ENCODE assay signal across 7 cellular contexts in genomic region chr2:160109939-160110673, GRCh38. TPM values are rescaled to one million over a fixed set of nuclear protein-coding genes. Genes with fewer than 3 reads are reported as not detected.
A peak's percentile ranks its signal among the peaks of the same experiment; 100 is the strongest.
DNase-seq lines count a peak whose midpoint lies in the region; ATAC-seq and TF ChIP-seq lines count a peak whose summit lies in the region.

No MANE protein-coding gene starts in this region.

- H3K27ac ChIP-seq in SJCRH30: no peak overlapping the region
- H3K27ac ChIP-seq in heart right ventricle: no peak overlapping the region

- DNase-seq in GM06990 (ENCODE audit: extremely low read depth, insufficient read length) (peak; percentile 20), H4 (ENCODE audit: low spot score) (peak; percentile 74), LoVo (ENCODE audit: low spot score) (peak; percentile 70), SJCRH30 (peak; percentile 73 to 90), adipocyte (ENCODE audit: low read depth) (peak; percentile 95), heart right ventricle (peak; percentile 39 to 71), renal cortical epithelial cell (ENCODE audit: low read depth) (peak; percentile 74)

- TF ChIP-seq CTCF in GM06990 (IDR thresholded peaks at IDR 0.05; ENCODE audit: insufficient read depth, low read length, poor library complexity, severe bottlenecking) (peak; percentile 80), heart right ventricle (IDR thresholded peaks at IDR 0.05) (peak; percentile 62 to 88 (median 82))

- H3K9me3 ChIP-seq in SJCRH30 (replicated peaks): peaks cover 6% of the 10 kb centered on the region; the same call in 1 of the 2 replicates
- no peaks in the 10 kb centered on the region for H3K9me3 ChIP-seq in adipocyte (ENCODE audit: control insufficient read depth, low read length)
- no peaks in the 10 kb centered on the region for H3K9me3 ChIP-seq in heart right ventricle

- peak overlapping the region; percentile 62 for H3K9ac ChIP-seq in adipocyte (ENCODE audit: low read length)

- peak in 7 of 8 donors; percentile 79 to 92 (median 86) for ATAC-seq in heart right ventricle

- no peak overlapping the region for H3K4me3 ChIP-seq in GM06990 (replicated peaks; ENCODE audit: low read depth, low read length)
- no peak overlapping the region for H3K4me3 ChIP-seq in SJCRH30
- no peak overlapping the region for H3K4me3 ChIP-seq in adipocyte (ENCODE audit: low read length)
- no peak overlapping the region for H3K4me3 ChIP-seq in heart right ventricle

- H3K27me3 ChIP-seq in GM06990 (replicated peaks; ENCODE audit: control insufficient read depth, insufficient read depth, low read length): no peaks in the 10 kb centered on the region; the same call in 1 of the 2 replicates
- H3K27me3 ChIP-seq in SJCRH30: no peaks in the 10 kb centered on the region
- no peaks in the 10 kb centered on the region for H3K27me3 ChIP-seq in adipocyte (replicated peaks; ENCODE audit: control insufficient read depth, insufficient read depth, low read length)
- no peaks in the 10 kb centered on the region for H3K27me3 ChIP-seq in heart right ventricle

- H3K4me1 ChIP-seq in SJCRH30: no peaks in the 10 kb centered on the region
- H3K4me1 ChIP-seq in adipocyte (ENCODE audit: control insufficient read depth, insufficient read depth, low read length): peaks cover 28% of the 10 kb centered on the region
- H3K4me1 ChIP-seq in heart right ventricle: peaks cover 0 to 4% (median 0%) of the 10 kb centered on the region in 9 donors

- intact Hi-C loops in heart right ventricle (cut with DNase I): loop anchor here (1.0 to 10.0 kb wide), 12 partner anchors 155 to 955 kb away; no protein-coding TSS in a partner anchor

- no peaks in the 10 kb centered on the region for H3K36me3 ChIP-seq in GM06990 (ENCODE audit: control insufficient read depth, insufficient read depth, low read length)
- H3K36me3 ChIP-seq in SJCRH30: peaks cover 2% of the 10 kb centered on the region; the same call in 1 of the 2 replicates
- H3K36me3 ChIP-seq in adipocyte (ENCODE audit: control insufficient read depth, insufficient read depth, low read length, severe bottlenecking): no peaks in the 10 kb centered on the region
- no peaks in the 10 kb centered on the region for H3K36me3 ChIP-seq in heart right ventricle

- 40 to 42% methylated on average over 8 of the region's 8 CpGs for WGBS in heart right ventricle, 2 donors

RNA-seq across cellular contexts. Expression of gene PLA2R1, which starts 47.7 kb away (rescaled TPM):
- 0.06 TPM in 1 of 2 replicates, not detected in the other for total RNA-seq in H4 (2014; rRNA removed; shearing (Covaris generic))
- not detected in 2 replicates for total RNA-seq in SJCRH30 (2014; rRNA removed; shearing (Covaris generic))
- 1 to 10 TPM; 1.5 to 3.7 (median 2.9) TPM for total RNA-seq in heart right ventricle
- polyA plus RNA-seq in heart right ventricle: 1 to 10 TPM in 1 of 2 donors, under 1 TPM in 1; 0.38 to 1.7 TPM
- total RNA-seq in renal cortical epithelial cell: 10.2 and 17.8 TPM in 2 replicates

Comparison
In these comparisons a context has a peak if more than half of its experiments do, and no peak if none do; other contexts are left out.
1. DNase-seq: peak in every context shown above with its lines; median percentile 95 in adipocyte; 82 in SJCRH30; 74 in H4; 74 in renal cortical epithelial cell; 70 in LoVo; 55 in heart right ventricle; 20 in GM06990.